ENCODE assay signal across 19 cellular contexts in genomic region chr2:173240083-173240482, GRCh38.
DNase-seq lines count a peak whose midpoint lies in the region; ATAC-seq and TF ChIP-seq lines count a peak whose summit lies in the region.
"Had no signal": no experiment of that assay in that cellular context is flagged by ENCODE, and none has a peak within 500 bp of the region (broad histone marks: within the 10 kb centered on the region; RNA-seq: fewer than 3 reads in every experiment).

No MANE protein-coding gene starts in this region.

- H3K27ac ChIP-seq in upper lobe of right lung, result no peak overlapping the region
- H3K27ac ChIP-seq: lower lobe of right lung, parathyroid adenoma had no signal

- H3K9me3 ChIP-seq in upper lobe of right lung, result no peaks in the 10 kb centered on the region
- H3K9me3 ChIP-seq: lower lobe of right lung had no signal

- DNase-seq in upper lobe of right lung (no peak), inferior parietal cortex (ENCODE audit: extremely low spot score) (no peak), nephron progenitor cell (no peak), dedifferentiated amniotic fluid mesenchymal stem cell (ENCODE audit: extremely low spot score) (no peak)
- DNase-seq: EL, lower lobe of right lung, NCI-H1930, NCI-H69 had no signal

- peaks cover 46% of the 10 kb centered on the region for H3K36me3 Mint-ChIP-seq in nephron progenitor cell (ENCODE audit: low read depth)
- H3K36me3 Mint-ChIP-seq: activated naive CD4-positive, alpha-beta T cell treated with anti-CD3 and anti-CD28 coated beads, Interleukin-2, amount 50 U/mL, for 24 hours had no signal

- H3K36me3 ChIP-seq in upper lobe of right lung, result peaks cover 3% of the 10 kb centered on the region

- TF ChIP-seq CTCF in upper lobe of right lung (IDR thresholded peaks at IDR 0.05) (no peak), nephron progenitor cell (IDR thresholded peaks at IDR 0.05) (no peak)

- no peak overlapping the region for H3K4me3 ChIP-seq in upper lobe of right lung
- H3K4me3 ChIP-seq: lower lobe of right lung had no signal

- no peaks in the 10 kb centered on the region for H3K27me3 Mint-ChIP-seq in nephron progenitor cell (ENCODE audit: low read depth, poor library complexity)
- H3K27me3 Mint-ChIP-seq: activated CD4-positive, alpha-beta T cell treated with anti-CD3 and anti-CD28 coated beads, Interleukin-2, amount 10 ng/mL, durations not matched to agents 24 days and 14 days; dendritic cell treated with granulocyte-macrophage colony-stimulating factor and Interleukin-4, amounts not matched to agents 40 ng/mL and 50 ng/mL, for 4 days; IgD-negative memory B cell had no signal

- peaks cover 7% of the 10 kb centered on the region for H3K4me1 Mint-ChIP-seq in nephron progenitor cell
- H3K4me1 Mint-ChIP-seq: activated naive CD4-positive, alpha-beta T cell treated with anti-CD3 and anti-CD28 coated beads, Interleukin-2, amount 50 U/mL, for 24 hours had no signal

- H3K27me3 ChIP-seq in upper lobe of right lung, result no peaks in the 10 kb centered on the region

- H3K4me1 ChIP-seq in upper lobe of right lung, result no peaks in the 10 kb centered on the region
- H3K4me1 ChIP-seq: lower lobe of right lung, parathyroid adenoma had no signal

- H3K27ac Mint-ChIP-seq in nephron progenitor cell, result no peak overlapping the region
- H3K27ac Mint-ChIP-seq: activated CD4-positive, alpha-beta T cell treated with anti-CD3 and anti-CD28 coated beads, Interleukin-2, amount 10 ng/mL, durations not matched to agents 24 days and 14 days; activated naive CD4-positive, alpha-beta T cell treated with anti-CD3 and anti-CD28 coated beads, Interleukin-2, amount 50 U/mL, for 24 hours; dendritic cell treated with granulocyte-macrophage colony-stimulating factor and Interleukin-4, amounts not matched to agents 40 ng/mL and 50 ng/mL, for 4 days; IgD-negative memory B cell had no signal

- intact Hi-C loops in upper lobe of right lung (cut with DNase I), result no loop called here

- ATAC-seq in GM18508 (IDR thresholded peaks at IDR 0.05; ENCODE audit: insufficient read depth, unreplicated experiment) (peak; percentile 8), GM19455 (IDR thresholded peaks at IDR 0.05; ENCODE audit: unreplicated experiment) (peak; percentile 25), HG02642 (IDR thresholded peaks at IDR 0.05; ENCODE audit: poor library complexity, unreplicated experiment) (peak; percentile 22), HG03139 (IDR thresholded peaks at IDR 0.05; ENCODE audit: unreplicated experiment) (peak; percentile 12), upper lobe of right lung (no peak)
- ATAC-seq: HCT116, lower lobe of right lung, Panc1 had no signal

- H3K4me3 Mint-ChIP-seq in nephron progenitor cell, result no peak overlapping the region
- H3K4me3 Mint-ChIP-seq: activated CD4-positive, alpha-beta T cell treated with anti-CD3 and anti-CD28 coated beads, Interleukin-2, amount 10 ng/mL, durations not matched to agents 24 days and 14 days; activated naive CD4-positive, alpha-beta T cell treated with anti-CD3 and anti-CD28 coated beads, Interleukin-2, amount 50 U/mL, for 24 hours; dendritic cell treated with granulocyte-macrophage colony-stimulating factor and Interleukin-4, amounts not matched to agents 40 ng/mL and 50 ng/mL, for 4 days; IgD-negative memory B cell had no signal

- H3K9me3 Mint-ChIP-seq in nephron progenitor cell, result peaks cover under 1% of the 10 kb centered on the region
- H3K9me3 Mint-ChIP-seq: activated CD4-positive, alpha-beta T cell treated with anti-CD3 and anti-CD28 coated beads, Interleukin-2, amount 10 ng/mL, durations not matched to agents 24 days and 14 days; activated naive CD4-positive, alpha-beta T cell treated with anti-CD3 and anti-CD28 coated beads, Interleukin-2, amount 50 U/mL, for 24 hours; dendritic cell treated with granulocyte-macrophage colony-stimulating factor and Interleukin-4, amounts not matched to agents 40 ng/mL and 50 ng/mL, for 4 days; IgD-negative memory B cell had no signal
